Comparison of ENCODE assay signal across 21 cellular contexts in genomic region chr14:78633747-78634146, GRCh38.
DNase-seq lines count a peak whose midpoint lies in the region; ATAC-seq and TF ChIP-seq lines count a peak whose summit lies in the region.
"Had no signal": no experiment of that assay in that cellular context is flagged by ENCODE, and none has a peak within 500 bp of the region (broad histone marks: within the 10 kb centered on the region; RNA-seq: fewer than 3 reads in every experiment).

No MANE protein-coding gene starts in this region.

- ATAC-seq in activated T-cell treated with anti-CD3 and anti-CD28 coated beads, Interleukin-2, amount 50 U/mL, for 4 hours = no peak
- ATAC-seq: activated naive CD8-positive, alpha-beta T cell treated with anti-CD3 and anti-CD28 coated beads, Interleukin-2, amount 50 U/mL, for 24 hours; heart left ventricle; left ventricle myocardium superior; upper lobe of right lung had no signal

- H4K5ac ChIP-seq in mesendoderm (ENCODE audit: low read length) = no peak overlapping the region

- no peak overlapping the region for H4K8ac ChIP-seq in mesendoderm (ENCODE audit: low read depth, low read length)

- no peak overlapping the region for H3K4me3 ChIP-seq in WERI-Rb-1 (ENCODE audit: low read depth, low read length)
- no peak overlapping the region for H3K4me3 ChIP-seq in mesendoderm (ENCODE audit: low read length)
- H3K4me3 ChIP-seq in foreskin fibroblast (ENCODE audit: low read depth in 1 of 2, low read length in 2 of 2) = no peak overlapping the region
- H3K4me3 ChIP-seq: coronary artery, heart left ventricle, Peyer's patch, upper lobe of right lung had no signal

- peak; percentile 9 for DNase-seq in G401 (ENCODE audit: low spot score)
- DNase-seq in NCI-H1105 treated with DMSO at 0.1 percent for 48 hours (lab: John Stamatoyannopoulos, UW) = peak; percentile 88
- DNase-seq in WERI-Rb-1 = peak; percentile 77
- peak; percentile 41 for DNase-seq in mesendoderm
- DNase-seq in NCI-H2029 (lab: John Stamatoyannopoulos, UW) = no peak
- no peak for DNase-seq in activated T-cell treated with anti-CD3 and anti-CD28 coated beads, Interleukin-2, amount 50 U/mL, for 4 hours
- no peak for DNase-seq in foreskin fibroblast
- DNase-seq: activated CD8-positive, alpha-beta memory T cell treated with anti-CD3 and anti-CD28 coated beads, Interleukin-2, amount 50 U/mL, for 48 hours; activated effector memory CD4-positive, alpha-beta T cell treated with anti-CD3 and anti-CD28 coated beads, Interleukin-2, amount 50 U/mL, for 16 hours; activated naive CD8-positive, alpha-beta T cell treated with anti-CD3 and anti-CD28 coated beads, Interleukin-2, amount 50 U/mL, for 24 hours; heart left ventricle; immature natural killer cell; left ventricle myocardium superior; NCI-H2081; Peyer's patch; retina; stimulated activated CD4-positive, alpha-beta T cell treated with anti-CD3 and anti-CD28 coated beads, Interleukin-12 subunit alpha, Interleukin-12 subunit beta, amount 100 ng/mL, for 4 hours; upper lobe of right lung had no signal

- H3K4me1 ChIP-seq in mesendoderm (ENCODE audit: control insufficient read depth, low read depth, low read length) = no peaks in the 10 kb centered on the region
- H3K4me1 ChIP-seq: heart left ventricle, Peyer's patch, upper lobe of right lung had no signal

- no peak overlapping the region for H3K23ac ChIP-seq in mesendoderm (ENCODE audit: low read length)

- no peak overlapping the region for H2BK15ac ChIP-seq in mesendoderm (replicated peaks; ENCODE audit: low read depth)

- H2BK5ac ChIP-seq in mesendoderm (ENCODE audit: low read length) = no peak overlapping the region

- no peak overlapping the region for H3K4me3 Mint-ChIP-seq in activated T-cell treated with anti-CD3 and anti-CD28 coated beads, Interleukin-2, amount 50 U/mL, for 4 hours
- H3K4me3 Mint-ChIP-seq: activated naive CD8-positive, alpha-beta T cell treated with anti-CD3 and anti-CD28 coated beads, Interleukin-2, amount 50 U/mL, for 24 hours; IgD-negative memory B cell; immature natural killer cell; T-helper 1 cell treated with Interleukin-12 subunit alpha and Interleukin-12 subunit beta and Interleukin-4 antibody, amounts not matched to agents 30 μg/mL and 1 μg/mL, for 36 hours had no signal

- in situ Hi-C loops in G401 (cut with HindIII; ENCODE audit: low sequenced_read_pairs) = no loop called here

- H2BK120ac ChIP-seq in mesendoderm (ENCODE audit: low read depth, low read length) = no peak overlapping the region

- H3K27ac ChIP-seq in WERI-Rb-1 (no peak overlapping the region), mesendoderm (ENCODE audit: low read depth, low read length) (no peak overlapping the region)
- H3K27ac ChIP-seq: coronary artery, heart left ventricle, Peyer's patch, upper lobe of right lung had no signal

- H3K36me3 ChIP-seq in WERI-Rb-1 = no peaks in the 10 kb centered on the region
- no peaks in the 10 kb centered on the region for H3K36me3 ChIP-seq in mesendoderm (ENCODE audit: control insufficient read depth, insufficient read depth, low read length)
- H3K36me3 ChIP-seq: heart left ventricle, Peyer's patch, upper lobe of right lung had no signal

- H2AK5ac ChIP-seq in mesendoderm (ENCODE audit: low read length) = no peak overlapping the region

- no peaks in the 10 kb centered on the region for H3K79me1 ChIP-seq in mesendoderm (ENCODE audit: low read length)

- H3K9ac ChIP-seq in mesendoderm (ENCODE audit: low read length) = no peak overlapping the region

- TF ChIP-seq CTCF in WERI-Rb-1 (IDR thresholded peaks at IDR 0.05; ENCODE audit: low read depth, low read length) = no peak
- TF ChIP-seq CTCF in foreskin fibroblast (IDR thresholded peaks at IDR 0.05; ENCODE audit: low read depth, low read length) = no peak

- no peak overlapping the region for H3K56ac ChIP-seq in mesendoderm (ENCODE audit: low read length)

- peaks cover 5% of the 10 kb centered on the region for H3K27me3 Mint-ChIP-seq in activated T-cell treated with anti-CD3 and anti-CD28 coated beads, Interleukin-2, amount 50 U/mL, for 4 hours (ENCODE audit: low read depth)

- H3K27me3 ChIP-seq in WERI-Rb-1 (ENCODE audit: insufficient read depth, low read depth, severe bottlenecking) = no peaks in the 10 kb centered on the region
- H3K27me3 ChIP-seq in mesendoderm (ENCODE audit: insufficient read depth, low read length, poor library complexity) = no peaks in the 10 kb centered on the region
- H3K27me3 ChIP-seq: heart left ventricle, Peyer's patch, upper lobe of right lung had no signal

- no peaks in the 10 kb centered on the region for H3K36me3 Mint-ChIP-seq in activated T-cell treated with anti-CD3 and anti-CD28 coated beads, Interleukin-2, amount 50 U/mL, for 4 hours (ENCODE audit: insufficient read depth)
- H3K36me3 Mint-ChIP-seq: IgD-negative memory B cell, immature natural killer cell had no signal

- H3K9me3 ChIP-seq in WERI-Rb-1 (ENCODE audit: severe bottlenecking) = no peaks in the 10 kb centered on the region
- H3K9me3 ChIP-seq: heart left ventricle, Peyer's patch, upper lobe of right lung had no signal

- no peak overlapping the region for H3K4me2 ChIP-seq in mesendoderm (ENCODE audit: low read length)

- H3K79me2 ChIP-seq in mesendoderm (ENCODE audit: control insufficient read depth, insufficient read depth, low read length) = no peaks in the 10 kb centered on the region

- H3K9me3 Mint-ChIP-seq in activated T-cell treated with anti-CD3 and anti-CD28 coated beads, Interleukin-2, amount 50 U/mL, for 4 hours = peaks cover 9% of the 10 kb centered on the region
- H3K9me3 Mint-ChIP-seq: activated naive CD8-positive, alpha-beta T cell treated with anti-CD3 and anti-CD28 coated beads, Interleukin-2, amount 50 U/mL, for 24 hours; T-helper 1 cell treated with Interleukin-12 subunit alpha and Interleukin-12 subunit beta and Interleukin-4 antibody, amounts not matched to agents 30 μg/mL and 1 μg/mL, for 36 hours had no signal

- no peaks in the 10 kb centered on the region for H3K4me1 Mint-ChIP-seq in activated T-cell treated with anti-CD3 and anti-CD28 coated beads, Interleukin-2, amount 50 U/mL, for 4 hours (ENCODE audit: low read depth)
- H3K4me1 Mint-ChIP-seq: activated naive CD8-positive, alpha-beta T cell treated with anti-CD3 and anti-CD28 coated beads, Interleukin-2, amount 50 U/mL, for 24 hours; IgD-negative memory B cell; immature natural killer cell had no signal

- H3K18ac ChIP-seq in mesendoderm (ENCODE audit: low read length) = no peak overlapping the region

- H3K4ac ChIP-seq in mesendoderm (ENCODE audit: low read depth, low read length) = no peak overlapping the region

Comparison
In these comparisons a context has a peak if more than half of its experiments do, and no peak if none do; other contexts are left out.
1. DNase-seq: peak in G401 (single experiment), NCI-H1105 treated with DMSO at 0.1 percent for 48 hours (single experiment), WERI-Rb-1 (single experiment) and mesendoderm (single experiment); none in NCI-H2029 (single experiment), activated T-cell treated with anti-CD3 and anti-CD28 coated beads, Interleukin-2, amount 50 U/mL, for 4 hours (single experiment) and foreskin fibroblast (0 of 2).